8 cellular contexts compared by ENCODE assay signal in the genomic region with DNA sequence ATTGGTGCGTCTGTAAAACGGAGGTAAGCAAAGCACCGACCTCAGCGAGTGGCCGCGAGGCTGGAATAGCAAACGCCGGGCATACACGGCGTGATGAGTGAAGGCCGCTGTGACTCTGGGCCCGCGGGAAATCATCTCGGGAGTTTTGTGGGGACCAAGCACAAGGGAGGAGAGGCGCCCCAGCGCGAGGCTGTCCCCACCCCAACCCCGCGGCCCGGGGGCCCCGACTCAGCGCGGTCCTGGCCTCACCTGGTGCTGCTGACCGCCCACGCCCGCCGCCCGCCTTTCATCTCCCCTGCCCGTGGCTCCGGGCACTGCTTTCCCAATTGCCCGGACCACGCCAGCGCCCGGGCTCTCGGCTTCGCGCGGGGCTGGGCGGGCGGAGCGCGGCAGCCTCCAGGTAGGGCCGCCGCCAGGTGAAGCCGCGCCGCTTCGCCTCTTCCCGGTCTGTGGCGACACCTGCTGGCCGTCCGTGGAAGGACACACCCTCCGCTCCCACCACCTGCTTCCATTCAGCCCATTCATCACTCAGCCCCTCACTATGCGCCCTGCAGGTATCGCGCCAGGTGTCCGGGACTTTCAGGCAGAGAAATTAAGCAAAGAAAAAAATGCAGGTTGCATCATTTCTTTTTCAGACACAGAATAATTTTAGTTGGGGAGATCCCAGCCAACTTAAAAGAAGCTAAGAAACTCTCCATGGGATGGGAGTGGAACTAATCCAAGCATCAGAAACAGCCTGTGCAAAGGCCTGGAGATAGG.
DNase-seq lines count a peak whose midpoint lies in the region; ATAC-seq and TF ChIP-seq lines count a peak whose summit lies in the region.

No MANE protein-coding gene starts in this region.

- H3K27me3 ChIP-seq in lower lobe of right lung (ENCODE audit: low read depth) = peaks cover 23% of the 10 kb centered on the region

- intact Hi-C loops in lower lobe of right lung (cut with DNase I) = loop anchor here (5.0 kb wide), 1 partner anchor 1255 kb away; no protein-coding TSS in a partner anchor

- H3K9me3 ChIP-seq in lower lobe of right lung = no peaks in the 10 kb centered on the region

- peaks cover 7% of the 10 kb centered on the region for H3K4me1 ChIP-seq in lower lobe of right lung

- peak; percentile 89 for ATAC-seq in GM21619 (IDR thresholded peaks at IDR 0.05; ENCODE audit: unreplicated experiment)
- peak; percentile 93 to 94 for ATAC-seq in lower lobe of right lung
- no peak for ATAC-seq in HG03139 (IDR thresholded peaks at IDR 0.05; ENCODE audit: unreplicated experiment)

- peak; percentile 96 for TF ChIP-seq CTCF in lower lobe of right lung (IDR thresholded peaks at IDR 0.05)

- H3K4me3 ChIP-seq in lower lobe of right lung = peak overlapping the region; percentile 29

- DNase-seq in COR-L47 (lab: John Stamatoyannopoulos, UW) (peak; percentile 16), NCI-H187 (lab: John Stamatoyannopoulos, UW) (peak; percentile 66 to 76), dermis microvascular lymphatic vessel endothelial cell (ENCODE audit: low read depth in 2 of 2) (peak; percentile 0 to 30), lower lobe of right lung (peak; percentile 76)
- DNase-seq in activated CD4-positive, alpha-beta T cell treated with anti-CD3 and anti-CD28 coated beads, Interleukin-2, amount 50 U/mL, for 1 hour = peak; percentile 76
- peak; percentile 34 for DNase-seq in stimulated activated CD8-positive, alpha-beta memory T cell treated with anti-CD3 and anti-CD28 coated beads, Interleukin-12 subunit alpha, Interleukin-12 subunit beta, amount 100 ng/mL, for 4 hours (ENCODE audit: low read depth)

- H3K27ac ChIP-seq in lower lobe of right lung = no peak overlapping the region

- no peaks in the 10 kb centered on the region for H3K36me3 ChIP-seq in lower lobe of right lung

Comparison
In these comparisons a context has a peak if more than half of its experiments do, and no peak if none do; other contexts are left out.
1. DNase-seq: peak in every context shown above with its lines; median percentile 76 in activated CD4-positive, alpha-beta T cell treated with anti-CD3 and anti-CD28 coated beads, Interleukin-2, amount 50 U/mL, for 1 hour; 76 in lower lobe of right lung; 71 in NCI-H187; 34 in stimulated activated CD8-positive, alpha-beta memory T cell treated with anti-CD3 and anti-CD28 coated beads, Interleukin-12 subunit alpha, Interleukin-12 subunit beta, amount 100 ng/mL, for 4 hours; 16 in COR-L47; 15 in dermis microvascular lymphatic vessel endothelial cell.